29 cellular contexts compared by ENCODE assay signal in genomic region chr17:82386881-82387498, GRCh38. TPM values are rescaled to one million over a fixed set of nuclear protein-coding genes. Genes with fewer than 3 reads are reported as not detected.
"Had no signal": no experiment of that assay in that cellular context is flagged by ENCODE, and none has a peak within 500 bp of the region (broad histone marks: within the 10 kb centered on the region; RNA-seq: fewer than 3 reads in every experiment).

No MANE protein-coding gene starts in this region.

- H3K9me3 ChIP-seq: esophagus squamous epithelium, gastrocnemius medialis, neutrophil, ovary, prostate gland, stomach, suprapubic skin, tibial nerve had no signal

- FAIRE-seq: bronchial epithelial cell, islet of Langerhans had no signal

- H3K9me3 Mint-ChIP-seq: activated naive CD4-positive, alpha-beta T cell treated with anti-CD3 and anti-CD28 coated beads, Interleukin-2, amount 10 ng/mL, durations not matched to agents 7 days and 5 days; endodermal cell; natural killer cell had no signal

- H3K4me3 ChIP-seq: coronary artery, esophagus squamous epithelium, gastrocnemius medialis, ovary, prostate gland, skin epidermis, stomach, suprapubic skin, tibial nerve had no signal

- DNase-seq: activated CD4-positive, alpha-beta T cell treated with anti-CD3 and anti-CD28 coated beads for 4 hours; activated CD4-positive, alpha-beta T cell treated with anti-CD3 and anti-CD28 coated beads, Interleukin-2, amount 50 U/mL, for 48 hours; activated CD4-positive, CD25-positive, alpha-beta regulatory T cell; activated CD8-positive, alpha-beta memory T cell treated with anti-CD3 and anti-CD28 coated beads, Interleukin-2, amount 50 U/mL, for 48 hours; activated effector memory CD4-positive, alpha-beta T cell treated with anti-CD3 and anti-CD28 coated beads, Interleukin-2, amount 50 U/mL, for 16 hours; activated naive CD4-positive, alpha-beta T cell treated with anti-CD3 and anti-CD28 coated beads, Interleukin-2, amount 10 ng/mL, durations not matched to agents 7 days and 5 days; activated T-cell treated with anti-CD3 and anti-CD28 coated beads, Interleukin-2, amount 50 U/mL, for 48 hours; amygdala; cerebellar nuclear complex; endodermal cell; esophagus squamous epithelium; natural killer cell; ovary; stimulated activated CD4-positive, alpha-beta T cell treated with anti-CD3 and anti-CD28 coated beads, Interleukin-1b, Interleukin-23, amount 100 ng/mL, for 48 hours; stomach; T-helper 17 cell had no signal

- H3K36me3 Mint-ChIP-seq: activated naive CD4-positive, alpha-beta T cell treated with anti-CD3 and anti-CD28 coated beads, Interleukin-2, amount 10 ng/mL, durations not matched to agents 7 days and 5 days; natural killer cell had no signal

- H3K27ac ChIP-seq: coronary artery, esophagus squamous epithelium, gastrocnemius medialis, neutrophil, ovary, prostate gland, stomach, suprapubic skin had no signal

- H3K36me3 ChIP-seq: neutrophil, ovary, prostate gland had no signal

- H3K4me3 Mint-ChIP-seq: activated naive CD4-positive, alpha-beta T cell treated with anti-CD3 and anti-CD28 coated beads, Interleukin-2, amount 10 ng/mL, durations not matched to agents 7 days and 5 days; endodermal cell; natural killer cell; T-helper 17 cell had no signal

- H3K4me1 Mint-ChIP-seq: endodermal cell had no signal

- H3K27me3 ChIP-seq: ovary had no signal

- ATAC-seq: gastrocnemius medialis, left lobe of liver, natural killer cell, T-helper 17 cell had no signal

- H3K27ac Mint-ChIP-seq: activated naive CD4-positive, alpha-beta T cell treated with anti-CD3 and anti-CD28 coated beads, Interleukin-2, amount 10 ng/mL, durations not matched to agents 7 days and 5 days; endodermal cell; natural killer cell had no signal

RNA-seq across cellular contexts. Expression of gene UTS2R, which starts 15.4 kb away (rescaled TPM):
- total RNA-seq: activated CD8-positive, alpha-beta memory T cell treated with anti-CD3 and anti-CD28 coated beads for 36 hours; bronchial epithelial cell; esophagus squamous epithelium; gastrocnemius medialis; left lobe of liver; lung microvascular endothelial cell; ovary; prostate gland; stomach; suprapubic skin; T-helper 17 cell; urinary bladder had no signal
- polyA plus RNA-seq: ovary, stomach, urinary bladder had no signal

RNA-seq across cellular contexts. Expression of gene TEX19, which starts 27.9 kb away (rescaled TPM):
- total RNA-seq: activated CD8-positive, alpha-beta memory T cell treated with anti-CD3 and anti-CD28 coated beads for 36 hours; bronchial epithelial cell; esophagus squamous epithelium; left lobe of liver; lung microvascular endothelial cell; natural killer cell; ovary; stomach; suprapubic skin; T-helper 17 cell; tibial nerve; urinary bladder had no signal
- polyA plus RNA-seq: ovary, stomach, urinary bladder had no signal

RNA-seq across cellular contexts. Expression of gene SECTM1, which starts 53.4 kb away (rescaled TPM):
- total RNA-seq: endodermal cell had no signal
